In genomic region chr1:229092377-229093257, GRCh38 we compare ENCODE assay signal across 15 cellular contexts.
A peak's percentile ranks its signal among the peaks of the same experiment; 100 is the strongest.
DNase-seq lines count a peak whose midpoint lies in the region; ATAC-seq and TF ChIP-seq lines count a peak whose summit lies in the region.
"Had no signal": no experiment of that assay in that cellular context is flagged by ENCODE, and none has a peak within 500 bp of the region (broad histone marks: within the 10 kb centered on the region; RNA-seq: fewer than 3 reads in every experiment).

No MANE protein-coding gene starts in this region.

- peaks cover 6% of the 10 kb centered on the region for H3K36me3 Mint-ChIP-seq in GM23338 (ENCODE audit: low read depth)

- TF ChIP-seq CTCF in GM23338 (conservative IDR thresholded peaks at IDR 0.05; ENCODE audit: low read depth in 2 of 2) = no peak
- TF ChIP-seq CTCF in smooth muscle cell (IDR thresholded peaks at IDR 0.05; ENCODE audit: borderline replicate concordance, insufficient read depth, poor library complexity, severe bottlenecking) = no peak
- TF ChIP-seq CTCF in SK-N-SH (IDR thresholded peaks at IDR 0.05) = no peak

- H4K20me1 ChIP-seq in GM23338 (replicated peaks; ENCODE audit: insufficient read depth) (no peaks in the 10 kb centered on the region), smooth muscle cell (ENCODE audit: low read depth) (no peaks in the 10 kb centered on the region), SK-N-SH (ENCODE audit: insufficient read depth) (no peaks in the 10 kb centered on the region)

- peak overlapping the region; percentile 56 for H3K4me3 Mint-ChIP-seq in GM23338
- H3K4me3 Mint-ChIP-seq: activated T-cell treated with anti-CD3 and anti-CD28 coated beads, Interleukin-2, amount 50 U/mL, for 24 hours; T-helper 1 cell treated with Interleukin-12 subunit alpha and Interleukin-12 subunit beta and Interleukin-4 antibody, amounts not matched to agents 30 μg/mL and 1 μg/mL, for 36 hours had no signal

- peak overlapping the region; percentile 97 for H3K27ac Mint-ChIP-seq in GM23338
- H3K27ac Mint-ChIP-seq: activated T-cell treated with anti-CD3 and anti-CD28 coated beads, Interleukin-2, amount 50 U/mL, for 24 hours; T-helper 1 cell treated with Interleukin-12 subunit alpha and Interleukin-12 subunit beta and Interleukin-4 antibody, amounts not matched to agents 30 μg/mL and 1 μg/mL, for 36 hours had no signal

- H3K4me2 ChIP-seq in GM23338 (peak overlapping the region; percentile 24), smooth muscle cell (peak overlapping the region; percentile 5), SK-N-SH (no peak overlapping the region)

- WGBS in smooth muscle cell (ENCODE audit: low lambda C conversion rate) = 48% methylated on average over 8 of the region's 8 CpGs
- WGBS in SK-N-SH (ENCODE audit: low lambda C conversion rate) = 52% methylated on average over 7 of the region's 8 CpGs

- H3K9me2 ChIP-seq in GM23338 (ENCODE audit: insufficient read depth) = 0 out of 2 replicates have a peak, but pooled peaks cover 5% of the 10 kb centered on the region
- H3K9me2 ChIP-seq in SK-N-SH = no peaks in the 10 kb centered on the region

- H3K79me2 ChIP-seq in GM23338 (replicated peaks; ENCODE audit: insufficient read depth) (no peaks in the 10 kb centered on the region), smooth muscle cell (ENCODE audit: low read depth) (no peaks in the 10 kb centered on the region), SK-N-SH (ENCODE audit: insufficient read depth) (no peaks in the 10 kb centered on the region)

- H3K27me3 Mint-ChIP-seq in GM23338 (ENCODE audit: insufficient read depth, low read depth, poor library complexity) = peaks cover 10% of the 10 kb centered on the region
- H3K27me3 Mint-ChIP-seq: activated T-cell treated with anti-CD3 and anti-CD28 coated beads, Interleukin-2, amount 50 U/mL, for 24 hours had no signal

- no peak for TF ChIP-seq EP300 in SK-N-SH (IDR thresholded peaks at IDR 0.05; ENCODE audit: borderline replicate concordance in 1 of 2, low read depth in 1 of 2, low read length in 1 of 2)

- H3K4me1 ChIP-seq in GM23338 (ENCODE audit: insufficient read depth) = peaks cover 47% of the 10 kb centered on the region
- H3K4me1 ChIP-seq in iPS-18a (ENCODE audit: control insufficient read depth, low read depth, low read length) = peaks cover 55% of the 10 kb centered on the region
- H3K4me1 ChIP-seq in smooth muscle cell (ENCODE audit: low read depth) = peaks cover 30% of the 10 kb centered on the region
- peaks cover 0 to 6% of the 10 kb centered on the region in 2 experiments; a peak in 1 of 4 replicates for H3K4me1 ChIP-seq in SK-N-SH (ENCODE audit: control insufficient read depth in 1 of 2, insufficient read depth in 2 of 2, low read depth in 1 of 2, low read length in 1 of 2)

- peaks cover 73% of the 10 kb centered on the region for H3K4me1 Mint-ChIP-seq in GM23338

- peak overlapping the region; percentile 22; the same call in 1 of the 2 replicates for H3K4me3 ChIP-seq in GM23338
- peak overlapping the region; percentile 47 for H3K4me3 ChIP-seq in iPS-18a (ENCODE audit: low read length)
- no peak overlapping the region for H3K4me3 ChIP-seq in smooth muscle cell
- no peak overlapping the region for H3K4me3 ChIP-seq in SK-N-SH (ENCODE audit: low read depth in 2 of 2, low read length in 1 of 2)
- H3K4me3 ChIP-seq: gastroesophageal sphincter, vagina had no signal

- no peaks in the 10 kb centered on the region for H3K27me3 ChIP-seq in GM23338 (ENCODE audit: insufficient read depth)
- H3K27me3 ChIP-seq in iPS-18a (ENCODE audit: control insufficient read depth, insufficient read depth, low read length) = no peaks in the 10 kb centered on the region
- no peaks in the 10 kb centered on the region for H3K27me3 ChIP-seq in smooth muscle cell (ENCODE audit: low read depth)
- no peaks in the 10 kb centered on the region for H3K27me3 ChIP-seq in SK-N-SH (ENCODE audit: insufficient read depth)
- H3K27me3 ChIP-seq: gastroesophageal sphincter, vagina had no signal

- H3F3A ChIP-seq in GM23338 (replicated peaks; ENCODE audit: low read depth) = peaks cover 8% of the 10 kb centered on the region
- peaks cover 20% of the 10 kb centered on the region for H3F3A ChIP-seq in smooth muscle cell (ENCODE audit: low read depth)
- peaks cover 5% of the 10 kb centered on the region for H3F3A ChIP-seq in SK-N-SH (replicated peaks; ENCODE audit: insufficient read depth)

- H3K27ac ChIP-seq in GM23338 (ENCODE audit: low read depth) (peak overlapping the region; percentile 91), iPS-18a (ENCODE audit: low read length) (peak overlapping the region; percentile 85), smooth muscle cell (ENCODE audit: low read depth) (peak overlapping the region; percentile 77), SK-N-SH (ENCODE audit: low read depth in 2 of 2, low read length in 1 of 2) (no peak overlapping the region)

- TF ChIP-seq RAD21 in SK-N-SH (IDR thresholded peaks at IDR 0.05; ENCODE audit: low read length) = no peak

- peaks cover 6% of the 10 kb centered on the region; the same call in 2 of the 3 replicates for H3K9me3 Mint-ChIP-seq in GM23338
- H3K9me3 Mint-ChIP-seq: T-helper 1 cell treated with Interleukin-12 subunit alpha and Interleukin-12 subunit beta and Interleukin-4 antibody, amounts not matched to agents 30 μg/mL and 1 μg/mL, for 36 hours had no signal

- H3K9ac ChIP-seq in iPS-18a (ENCODE audit: low read length) (peak overlapping the region; percentile 39), smooth muscle cell (ENCODE audit: low read depth) (no peak overlapping the region), SK-N-SH (no peak overlapping the region)

- POLR2A ChIA-PET in SK-N-SH (lab: Yijun Ruan, JAX) = no interaction called here

- no peaks in the 10 kb centered on the region for H3K9me3 ChIP-seq in iPS-18a (ENCODE audit: control insufficient read depth, low read depth, low read length)
- H3K9me3 ChIP-seq in smooth muscle cell (replicated peaks; ENCODE audit: low read depth) = no peaks in the 10 kb centered on the region
- no peaks in the 10 kb centered on the region for H3K9me3 ChIP-seq in SK-N-SH
- H3K9me3 ChIP-seq: gastroesophageal sphincter, vagina had no signal

- peak; percentile 45 for DNase-seq in GM23338 (ENCODE audit: low spot score)
- peak; percentile 92 for DNase-seq in NCI-H69 (lab: John Stamatoyannopoulos, UW)
- no peak for DNase-seq in smooth muscle cell (lab: John Stamatoyannopoulos, UW; ENCODE audit: unreplicated experiment)
- DNase-seq in A172 (ENCODE audit: low spot score) = no peak
- no peak for DNase-seq in cortex of kidney (lab: John Stamatoyannopoulos, UW)
- DNase-seq in SHP77 treated with DMSO at 0.1 percent for 48 hours (lab: John Stamatoyannopoulos, UW) = no peak
- no peak for DNase-seq in SK-N-SH
- DNase-seq: activated T-cell treated with anti-CD3 and anti-CD28 coated beads, Interleukin-2, amount 50 U/mL, for 24 hours; DND-41; NCI-H2171; stimulated activated CD4-positive, alpha-beta T cell treated with anti-CD3 and anti-CD28 coated beads, Interleukin-4, amount 100 ng/mL, for 4 hours had no signal

- H2AFZ ChIP-seq in GM23338 (no peak overlapping the region), smooth muscle cell (ENCODE audit: low read depth) (peak overlapping the region; percentile 39), SK-N-SH (ENCODE audit: low read depth) (no peak overlapping the region)

- 0 out of 2 replicates have a peak, but pooled peaks cover 3% of the 10 kb centered on the region for H3K36me3 ChIP-seq in GM23338 (ENCODE audit: insufficient read depth)
- no peaks in the 10 kb centered on the region for H3K36me3 ChIP-seq in iPS-18a (ENCODE audit: control insufficient read depth, low read depth, low read length)
- no peaks in the 10 kb centered on the region for H3K36me3 ChIP-seq in smooth muscle cell (ENCODE audit: low read depth)
- H3K36me3 ChIP-seq in SK-N-SH (replicated peaks in 1 of 2; ENCODE audit: control insufficient read depth in 1 of 2, insufficient read depth in 2 of 2, low read length in 1 of 2) = no peaks in the 10 kb centered on the region
- H3K36me3 ChIP-seq: gastroesophageal sphincter, vagina had no signal

- CTCF ChIA-PET in SK-N-SH (lab: Yijun Ruan, JAX) = interaction anchor here (1.1 kb wide), 2 partner anchors 12 to 358 kb away, joined by 3 to 5 read pairs; partner anchors contain the start of gene RHOU

- ATAC-seq in GM23338 = peak; percentile 26
- ATAC-seq: gastroesophageal sphincter had no signal

TF ChIP-seq in SK-N-SH, 30 proteins besides CTCF, POLR2A, EP300 and RAD21:
- TF ChIP-seq SIN3A (IDR thresholded peaks at IDR 0.05; ENCODE audit: borderline replicate concordance, low read depth, low read length) (no peak), TAF1 (IDR thresholded peaks at IDR 0.05; ENCODE audit: borderline replicate concordance, low read depth, low read length) (no peak), NFIC (IDR thresholded peaks at IDR 0.05; ENCODE audit: borderline replicate concordance) (no peak), TCF12 (IDR thresholded peaks at IDR 0.05) (no peak)
- TF ChIP-seq, protein P1, sequence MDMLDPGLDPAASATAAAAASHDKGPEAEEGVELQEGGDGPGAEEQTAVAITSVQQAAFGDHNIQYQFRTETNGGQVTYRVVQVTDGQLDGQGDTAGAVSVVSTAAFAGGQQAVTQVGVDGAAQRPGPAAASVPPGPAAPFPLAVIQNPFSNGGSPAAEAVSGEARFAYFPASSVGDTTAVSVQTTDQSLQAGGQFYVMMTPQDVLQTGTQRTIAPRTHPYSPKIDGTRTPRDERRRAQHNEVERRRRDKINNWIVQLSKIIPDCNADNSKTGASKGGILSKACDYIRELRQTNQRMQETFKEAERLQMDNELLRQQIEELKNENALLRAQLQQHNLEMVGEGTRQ (IDR thresholded peaks at IDR 0.05; ENCODE audit: borderline replicate concordance, low read depth, low read length) = no peak

Comparison
In these comparisons a context has a peak if more than half of its experiments do, and no peak if none do; other contexts are left out.
1. DNase-seq: peak in GM23338 (single experiment) and NCI-H69 (single experiment); none in smooth muscle cell (single experiment), A172 (single experiment), cortex of kidney (single experiment), SHP77 treated with DMSO at 0.1 percent for 48 hours (single experiment) and SK-N-SH (single experiment).
2. H3K27ac ChIP-seq: peak in GM23338 (single experiment), iPS-18a (single experiment) and smooth muscle cell (single experiment); none in SK-N-SH (0 of 2).
3. H3K4me3 ChIP-seq: peak in GM23338 (single experiment) and iPS-18a (single experiment); none in smooth muscle cell (single experiment) and SK-N-SH (0 of 2).